1 cellular context compared by ENCODE assay signal in the genomic region with DNA sequence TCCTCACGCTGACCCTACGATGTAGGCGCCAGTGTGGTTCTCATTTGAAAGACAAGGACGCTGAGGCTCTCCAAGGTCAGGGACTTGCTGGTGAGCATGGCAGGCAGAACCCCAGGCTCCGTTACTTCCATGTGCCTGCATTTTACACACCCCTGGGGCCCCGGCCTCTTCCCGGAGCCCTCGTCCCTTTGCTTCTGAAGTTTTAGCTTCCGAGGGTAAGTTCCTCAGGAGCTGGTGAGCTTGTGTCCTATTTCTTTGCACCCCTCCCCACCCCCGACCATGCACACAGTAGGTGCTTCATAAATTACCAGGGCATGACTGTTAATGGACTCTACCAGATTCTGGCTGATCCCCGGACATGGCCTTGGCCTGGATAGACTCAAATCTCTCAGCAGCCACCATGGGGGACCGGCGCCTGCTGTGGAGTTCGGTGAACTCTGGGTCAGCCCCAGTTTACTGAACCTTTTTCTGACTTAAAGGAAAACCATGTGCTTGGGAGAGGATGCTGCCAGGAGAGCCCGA.
A peak's percentile ranks its signal among the peaks of the same experiment; 100 is the strongest.
TF ChIP-seq lines count a peak whose summit lies in the region.

No MANE protein-coding gene starts in this region.

TF ChIP-seq in HEK293, 187 proteins besides CTCF, POLR2A, EP300 and RAD21:
- TF ChIP-seq ZBTB20 (tag by site-specific recombination; IDR thresholded peaks at IDR 0.05) = peak; percentile 69
- 0 out of 2 replicates have a peak, but pooled peaks have one; percentile 6 for TF ChIP-seq YY1 (tag by site-specific recombination; IDR thresholded peaks at IDR 0.05)
- peak; percentile 81 for TF ChIP-seq ZIC2 (tag by site-specific recombination; IDR thresholded peaks at IDR 0.05)
- TF ChIP-seq ZSCAN30 (tag by site-specific recombination; IDR thresholded peaks at IDR 0.05) = 0 out of 2 replicates have a peak, but pooled peaks have one; percentile 25
- no peak for TF ChIP-seq ZNF596 (tag by site-specific recombination; IDR thresholded peaks at IDR 0.05)
- TF ChIP-seq ZNF138 (tag by site-specific recombination; IDR thresholded peaks at IDR 0.05; ENCODE audit: borderline replicate concordance) = no peak
- TF ChIP-seq, protein P1, sequence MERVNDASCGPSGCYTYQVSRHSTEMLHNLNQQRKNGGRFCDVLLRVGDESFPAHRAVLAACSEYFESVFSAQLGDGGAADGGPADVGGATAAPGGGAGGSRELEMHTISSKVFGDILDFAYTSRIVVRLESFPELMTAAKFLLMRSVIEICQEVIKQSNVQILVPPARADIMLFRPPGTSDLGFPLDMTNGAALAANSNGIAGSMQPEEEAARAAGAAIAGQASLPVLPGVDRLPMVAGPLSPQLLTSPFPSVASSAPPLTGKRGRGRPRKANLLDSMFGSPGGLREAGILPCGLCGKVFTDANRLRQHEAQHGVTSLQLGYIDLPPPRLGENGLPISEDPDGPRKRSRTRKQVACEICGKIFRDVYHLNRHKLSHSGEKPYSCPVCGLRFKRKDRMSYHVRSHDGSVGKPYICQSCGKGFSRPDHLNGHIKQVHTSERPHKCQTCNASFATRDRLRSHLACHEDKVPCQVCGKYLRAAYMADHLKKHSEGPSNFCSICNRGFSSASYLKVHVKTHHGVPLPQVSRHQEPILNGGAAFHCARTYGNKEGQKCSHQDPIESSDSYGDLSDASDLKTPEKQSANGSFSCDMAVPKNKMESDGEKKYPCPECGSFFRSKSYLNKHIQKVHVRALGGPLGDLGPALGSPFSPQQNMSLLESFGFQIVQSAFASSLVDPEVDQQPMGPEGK (tag by site-specific recombination; IDR thresholded peaks at IDR 0.05) = 0 out of 2 replicates have a peak, but pooled peaks have one; percentile 19
- TF ChIP-seq GLIS2 (tag by site-specific recombination; IDR thresholded peaks at IDR 0.05) = no peak
- TF ChIP-seq ZBTB17 (tag by site-specific recombination; IDR thresholded peaks at IDR 0.05) = peak; percentile 54; the same call in 1 of the 2 replicates
